ENCODE assay signal across 8 cellular contexts in genomic region chr9:89311346-89312153, GRCh38. TPM values are rescaled to one million over a fixed set of nuclear protein-coding genes. Genes with fewer than 3 reads are reported as not detected.
A peak's percentile ranks its signal among the peaks of the same experiment; 100 is the strongest.
DNase-seq lines count a peak whose midpoint lies in the region; ATAC-seq and TF ChIP-seq lines count a peak whose summit lies in the region.

No MANE protein-coding gene starts in this region.

- 0 to 1% (median 0%) methylated on average over 50 to 51 of the region's 51 CpGs for WGBS in psoas muscle, 3 donors

- H3K27me3 ChIP-seq in psoas muscle (ENCODE audit: insufficient read depth in 3 of 3, low read length in 2 of 3), result no peaks in the 10 kb centered on the region

- DNase-seq in activated CD4-positive, alpha-beta memory T cell treated with anti-CD3 and anti-CD28 coated beads, Interleukin-2, amount 10 ng/mL, durations not matched to agents 7 days and 5 days, result no peak
- DNase-seq in Right ventricle myocardium superior (peak; percentile 57), psoas muscle (no peak), NCI-H2171 (lab: John Stamatoyannopoulos, UW) (no peak), NCI-H1048 (lab: John Stamatoyannopoulos, UW) (no peak)
- no peak for DNase-seq in central memory CD4-positive, alpha-beta T cell

- peak overlapping the region; percentile 98 for H3K27ac Mint-ChIP-seq in activated CD4-positive, alpha-beta memory T cell treated with anti-CD3 and anti-CD28 coated beads, Interleukin-2, amount 10 ng/mL, durations not matched to agents 7 days and 5 days

- H3K4me1 ChIP-seq in psoas muscle, result peaks cover 22% of the 10 kb centered on the region

- CTCF ChIA-PET in activated CD4-positive, alpha-beta memory T cell treated with anti-CD3 and anti-CD28 coated beads, Interleukin-2, amount 10 ng/mL, durations not matched to agents 7 days and 5 days (lab: Charles Lee), result no interaction called here

- H3K36me3 Mint-ChIP-seq in activated CD4-positive, alpha-beta memory T cell treated with anti-CD3 and anti-CD28 coated beads, Interleukin-2, amount 10 ng/mL, durations not matched to agents 7 days and 5 days (ENCODE audit: low read depth), result peaks cover 63% of the 10 kb centered on the region

- no peaks in the 10 kb centered on the region for H3K9me3 Mint-ChIP-seq in activated CD4-positive, alpha-beta memory T cell treated with anti-CD3 and anti-CD28 coated beads, Interleukin-2, amount 10 ng/mL, durations not matched to agents 7 days and 5 days

- ATAC-seq in HG03045 (IDR thresholded peaks at IDR 0.05; ENCODE audit: unreplicated experiment) (peak; percentile 16), Right ventricle myocardium superior (ENCODE audit: poor library complexity) (peak; percentile 0), psoas muscle (peak in 1 of 4 donors; percentile 1)

- H3K4me3 ChIP-seq in GM08714 (ENCODE audit: low read length) (peak overlapping the region; percentile 97), psoas muscle (peak overlapping the region; percentile 76)

- no peaks in the 10 kb centered on the region for H3K9me3 ChIP-seq in psoas muscle

- H3K4me1 Mint-ChIP-seq in activated CD4-positive, alpha-beta memory T cell treated with anti-CD3 and anti-CD28 coated beads, Interleukin-2, amount 10 ng/mL, durations not matched to agents 7 days and 5 days, result peaks cover 52% of the 10 kb centered on the region

- H3K36me3 ChIP-seq in psoas muscle (ENCODE audit: insufficient read depth in 1 of 2, low read depth in 1 of 2), result peaks cover 0 to 32% of the 10 kb centered on the region in 2 donors

- intact Hi-C loops in Right ventricle myocardium superior (cut with DNase I) (no loop called here), psoas muscle (cut with DNase I) (loop anchor here in 1 of 2 donors (5.0 kb wide), 1 partner anchor 796 kb away; no protein-coding TSS in a partner anchor)

- peak overlapping the region; percentile 100 for H3K27ac ChIP-seq in psoas muscle

- peak overlapping the region; percentile 95 for H3K4me3 Mint-ChIP-seq in activated CD4-positive, alpha-beta memory T cell treated with anti-CD3 and anti-CD28 coated beads, Interleukin-2, amount 10 ng/mL, durations not matched to agents 7 days and 5 days

- H3K27me3 Mint-ChIP-seq in activated CD4-positive, alpha-beta memory T cell treated with anti-CD3 and anti-CD28 coated beads, Interleukin-2, amount 10 ng/mL, durations not matched to agents 7 days and 5 days, result no peaks in the 10 kb centered on the region

- no peak for TF ChIP-seq CTCF in psoas muscle (IDR thresholded peaks at IDR 0.05)

- POLR2A ChIA-PET in activated CD4-positive, alpha-beta memory T cell treated with anti-CD3 and anti-CD28 coated beads, Interleukin-2, amount 10 ng/mL, durations not matched to agents 7 days and 5 days (lab: Charles Lee), result interaction anchor here (0.6 to 2.7 kb wide), 23 partner anchors 10 to 1711 kb away, joined by 3 to 10 read pairs (median 4); partner anchors contain the start of gene GADD45G

RNA-seq across cellular contexts. Expression of gene CKS2, which starts 0.6 kb away (rescaled TPM):
- total RNA-seq in activated CD4-positive, alpha-beta memory T cell treated with anti-CD3 and anti-CD28 coated beads, Interleukin-2, amount 10 ng/mL, durations not matched to agents 7 days and 5 days, result 100 to 1,000 TPM; 175 to 180 TPM
- total RNA-seq in Right ventricle myocardium superior (7.1 TPM), psoas muscle (10 to 100 TPM in 2 of 4 donors, 1 to 10 TPM in 2; 3.6 to 14.4 (median 10.6) TPM)
- polyA plus RNA-seq in psoas muscle, result 100 to 1,000 TPM in 1 of 3 donors, 10 to 100 TPM in 2; 25.6 to 170 (median 68.3) TPM

RNA-seq across cellular contexts. Expression of gene SECISBP2, which starts 6.8 kb away (rescaled TPM):
- total RNA-seq in activated CD4-positive, alpha-beta memory T cell treated with anti-CD3 and anti-CD28 coated beads, Interleukin-2, amount 10 ng/mL, durations not matched to agents 7 days and 5 days, result 10 to 100 TPM; 35.2 to 35.7 TPM
- total RNA-seq in Right ventricle myocardium superior (14.2 TPM), psoas muscle (10 to 100 TPM; 26.2 to 49.0 (median 38.6) TPM)
- 10 to 100 TPM; 31.9 to 80.8 (median 45.4) TPM for polyA plus RNA-seq in psoas muscle

Comparison
In these comparisons a context has a peak if more than half of its experiments do, and no peak if none do; other contexts are left out.
1. RNA of gene CKS2, which starts 0.6 kb away (total RNA-seq): 175 to 180 TPM in activated CD4-positive, alpha-beta memory T cell treated with anti-CD3 and anti-CD28 coated beads, Interleukin-2, amount 10 ng/mL, durations not matched to agents 7 days and 5 days; 3.6 to 14.4 TPM in psoas muscle and 7.1 TPM in Right ventricle myocardium superior (single experiment); every median in the first group is over 10 times any median in the second.